Comparison of ENCODE assay signal across 19 cellular contexts in genomic region chr4:132564920-132565319, GRCh38.
A peak's percentile ranks its signal among the peaks of the same experiment; 100 is the strongest.
DNase-seq lines count a peak whose midpoint lies in the region; ATAC-seq and TF ChIP-seq lines count a peak whose summit lies in the region.
"Had no signal": no experiment of that assay in that cellular context is flagged by ENCODE, and none has a peak within 500 bp of the region (broad histone marks: within the 10 kb centered on the region; RNA-seq: fewer than 3 reads in every experiment).

No MANE protein-coding gene starts in this region.

- DNase-seq in NCI-H748 (lab: John Stamatoyannopoulos, UW; ENCODE audit: unreplicated experiment) (peak; percentile 17), NCI-H748 treated with DMSO at 0.1 percent for 48 hours (lab: John Stamatoyannopoulos, UW) (no peak), PC-3 (peak; percentile 24), fibroblast of pulmonary artery (ENCODE audit: low read depth) (peak; percentile 2), smooth muscle cell (lab: John Stamatoyannopoulos, UW; ENCODE audit: unreplicated experiment) (no peak), ACHN (no peak), GM10248 (ENCODE audit: extremely low spot score) (no peak), MCF 10A (ENCODE audit: unreplicated experiment) (no peak)
- DNase-seq: activated CD4-positive, alpha-beta T cell treated with anti-CD3 and anti-CD28 coated beads, Interleukin-2, amount 50 U/mL, for 4 hours; activated effector memory CD4-positive, alpha-beta T cell treated with anti-CD3 and anti-CD28 coated beads, Interleukin-2, amount 50 U/mL, for 16 hours; dermis blood vessel endothelial cell; NCI-H1417 treated with DMSO at 0.1 percent for 48 hours; Right ventricle myocardium superior; uterus had no signal

- H3K4me1 ChIP-seq in PC-3 (ENCODE audit: insufficient read depth, low read length): no peaks in the 10 kb centered on the region
- H3K4me1 ChIP-seq in smooth muscle cell (ENCODE audit: low read depth): no peaks in the 10 kb centered on the region
- H3K4me1 ChIP-seq: BLaER1, gastroesophageal sphincter, prostate gland, uterus had no signal

- H3K4me3 ChIP-seq in PC-3 (ENCODE audit: low read length) (no peak overlapping the region), fibroblast of pulmonary artery (replicated peaks; ENCODE audit: low read depth, low read length) (no peak overlapping the region), smooth muscle cell (no peak overlapping the region)
- H3K4me3 ChIP-seq: BLaER1, gastroesophageal sphincter, prostate gland, uterus had no signal

- H3K9ac ChIP-seq in PC-3 (ENCODE audit: low read length) (no peak overlapping the region), smooth muscle cell (ENCODE audit: low read depth) (no peak overlapping the region)
- H3K9ac ChIP-seq: BLaER1 had no signal

- WGBS in smooth muscle cell (ENCODE audit: low lambda C conversion rate): 88% methylated on average over 1 of the region's 1 CpG

- H3K36me3 ChIP-seq in PC-3 (ENCODE audit: low read depth, low read length) (no peaks in the 10 kb centered on the region), smooth muscle cell (ENCODE audit: low read depth) (no peaks in the 10 kb centered on the region)
- H3K36me3 ChIP-seq: BLaER1, gastroesophageal sphincter, prostate gland, uterus had no signal

- in situ Hi-C loops in ACHN (cut with HindIII; ENCODE audit: low pct_ligation_motif_present, low pct_unique_long_range_greater_than_20kb, low sequenced_read_pairs): no loop called here

- no peaks in the 10 kb centered on the region for H3K9me3 Mint-ChIP-seq in MCF 10A (ENCODE audit: unreplicated experiment)

- H2AFZ ChIP-seq in PC-3 (ENCODE audit: low read length) (no peak overlapping the region), smooth muscle cell (ENCODE audit: low read depth) (no peak overlapping the region)

- no TSS peak for BruUV-seq in PC-3 (replicated peaks; lab: Mats Ljungman, UMichigan)
- BruUV-seq in MCF 10A (replicated peaks; lab: Mats Ljungman, UMichigan): no TSS peak

- H3K4me2 ChIP-seq in PC-3 (ENCODE audit: low read length) (no peak overlapping the region), smooth muscle cell (no peak overlapping the region)
- H3K4me2 ChIP-seq: BLaER1 had no signal

- H4K20me1 ChIP-seq in PC-3 (ENCODE audit: low read length) (no peaks in the 10 kb centered on the region), smooth muscle cell (ENCODE audit: low read depth) (no peaks in the 10 kb centered on the region)
- H4K20me1 ChIP-seq: BLaER1 had no signal

- POLR2A ChIA-PET in PC-3 (lab: Charles Lee; ENCODE audit: unreplicated experiment) (no interaction called here), GM10248 (lab: Yijun Ruan, JAX) (no interaction called here), MCF 10A (lab: Yijun Ruan, JAX) (interaction anchor here (0.6 to 0.7 kb wide), 2 partner anchors 9 to 1997 kb away, joined by 3 to 4 read pairs; no protein-coding TSS in a partner anchor)

- peak; percentile 51 for ATAC-seq in PC-3
- ATAC-seq: gastroesophageal sphincter, left lobe of liver had no signal

- peak; percentile 36 for TF ChIP-seq CTCF in PC-3 (conservative IDR thresholded peaks at IDR 0.05; ENCODE audit: low read depth, low read length)
- TF ChIP-seq CTCF in fibroblast of pulmonary artery (IDR thresholded peaks at IDR 0.05; ENCODE audit: low read length, missing control alignments): no peak
- peak; percentile 12 for TF ChIP-seq CTCF in smooth muscle cell (IDR thresholded peaks at IDR 0.05; ENCODE audit: borderline replicate concordance, insufficient read depth, poor library complexity, severe bottlenecking)
- TF ChIP-seq CTCF in GM10248 (IDR thresholded peaks at IDR 0.05; ENCODE audit: control extremely low read depth, extremely low read depth, low read depth, missing control alignments): no peak
- TF ChIP-seq CTCF in MCF 10A (IDR thresholded peaks at IDR 0.05; ENCODE audit: unreplicated experiment): no peak

- H3K4me1 Mint-ChIP-seq in MCF 10A (ENCODE audit: insufficient read depth, unreplicated experiment): no peaks in the 10 kb centered on the region

- H3K79me2 ChIP-seq in PC-3 (ENCODE audit: low read length): no peaks in the 10 kb centered on the region
- H3K79me2 ChIP-seq in smooth muscle cell (ENCODE audit: low read depth): no peaks in the 10 kb centered on the region

- H3K36me3 Mint-ChIP-seq in MCF 10A (ENCODE audit: insufficient read depth, unreplicated experiment): no peaks in the 10 kb centered on the region

- CTCF ChIA-PET in PC-3 (lab: Charles Lee): no interaction called here
- CTCF ChIA-PET in GM10248 (lab: Yijun Ruan, JAX): interaction anchor here (1.6 kb wide), 1 partner anchor 100 kb away, joined by 3 read pairs; no protein-coding TSS in a partner anchor
- CTCF ChIA-PET in MCF 10A (lab: Yijun Ruan, JAX): interaction anchor here (0.9 kb wide), 1 partner anchor 10 kb away, joined by 3 read pairs; no protein-coding TSS in a partner anchor

- H3K27ac Mint-ChIP-seq in MCF 10A (ENCODE audit: low read depth, unreplicated experiment): no peak overlapping the region

- H3K27me3 ChIP-seq in PC-3 (ENCODE audit: low read length) (no peaks in the 10 kb centered on the region), smooth muscle cell (ENCODE audit: low read depth) (no peaks in the 10 kb centered on the region)
- H3K27me3 ChIP-seq: BLaER1, gastroesophageal sphincter, uterus had no signal

- H3K9me3 ChIP-seq in PC-3 (ENCODE audit: low read length) (no peaks in the 10 kb centered on the region), smooth muscle cell (replicated peaks; ENCODE audit: low read depth) (no peaks in the 10 kb centered on the region)
- H3K9me3 ChIP-seq: BLaER1, gastroesophageal sphincter, prostate gland, uterus had no signal

- H3K9me2 ChIP-seq in PC-3 (replicated peaks; ENCODE audit: low read length): no peaks in the 10 kb centered on the region

- H3F3A ChIP-seq in PC-3 (ENCODE audit: low read length, unreplicated experiment): no peaks in the 10 kb centered on the region
- H3F3A ChIP-seq in smooth muscle cell (ENCODE audit: low read depth): no peaks in the 10 kb centered on the region

- no peaks in the 10 kb centered on the region for H3K27me3 Mint-ChIP-seq in MCF 10A (ENCODE audit: insufficient read depth, unreplicated experiment)

- intact Hi-C loops in PC-3 (cut with micrococcal nuclease): loop anchor here (2.0 kb wide), 1 partner anchor 50 kb away; no protein-coding TSS in a partner anchor
- intact Hi-C loops in MCF 10A (cut with micrococcal nuclease): no loop called here

- no peak overlapping the region for H3K4me3 Mint-ChIP-seq in MCF 10A (ENCODE audit: unreplicated experiment)

- no peak overlapping the region for H3K27ac ChIP-seq in PC-3 (ENCODE audit: low read length)
- no peak overlapping the region for H3K27ac ChIP-seq in smooth muscle cell (ENCODE audit: low read depth)
- H3K27ac ChIP-seq: BLaER1, epithelial cell of prostate, gastroesophageal sphincter, prostate gland, uterus had no signal

Comparison
In these comparisons a context has a peak if more than half of its experiments do, and no peak if none do; other contexts are left out.
1. DNase-seq: peak in NCI-H748 (single experiment), PC-3 (single experiment) and fibroblast of pulmonary artery (single experiment); none in NCI-H748 treated with DMSO at 0.1 percent for 48 hours (single experiment), smooth muscle cell (single experiment), ACHN (single experiment), GM10248 (single experiment) and MCF 10A (single experiment).
2. CTCF ChIP-seq: peak in PC-3 (single experiment) and smooth muscle cell (single experiment); none in fibroblast of pulmonary artery (single experiment), GM10248 (single experiment) and MCF 10A (single experiment).